Comparison of ENCODE assay signal across 7 cellular contexts in the genomic region with DNA sequence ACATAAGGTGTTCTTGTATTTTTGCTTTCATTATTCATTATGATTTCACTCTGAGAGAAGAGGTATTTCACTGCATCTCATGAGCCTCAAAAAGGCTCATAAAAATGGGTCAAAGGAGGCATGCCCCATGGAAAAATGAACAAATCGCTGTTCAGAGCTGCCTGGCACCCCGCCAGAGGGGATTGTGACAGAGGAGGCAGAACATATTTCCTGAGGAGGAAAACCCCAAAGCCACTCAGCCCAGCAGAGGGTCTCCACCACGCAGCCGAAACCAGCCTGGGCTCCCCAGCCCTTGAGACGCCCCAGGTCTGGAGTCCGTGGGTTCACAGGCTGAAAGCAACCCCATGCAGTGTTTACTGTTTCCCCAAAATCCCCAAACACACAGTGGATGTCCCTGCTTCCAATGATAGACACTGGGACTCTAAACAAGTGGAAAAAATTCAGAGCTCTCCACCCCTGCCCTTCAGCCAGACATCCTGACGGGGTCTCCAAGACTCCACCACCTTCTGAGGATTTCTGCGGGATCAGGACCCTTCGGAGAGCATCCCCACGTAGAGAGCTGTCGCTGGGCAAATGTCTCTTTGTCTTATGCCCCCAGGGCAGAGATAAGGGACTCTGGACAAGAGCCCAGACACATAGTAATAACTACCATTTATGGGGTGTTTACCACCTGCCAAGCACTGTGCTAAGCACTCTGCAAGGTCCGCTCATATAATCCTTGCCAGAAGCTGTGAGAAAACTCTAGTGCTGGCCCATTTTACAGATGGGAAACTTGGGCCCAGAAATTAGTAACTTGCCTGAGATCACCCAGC.
"Had no signal": no experiment of that assay in that cellular context is flagged by ENCODE, and none has a peak within 500 bp of the region (broad histone marks: within the 10 kb centered on the region; RNA-seq: fewer than 3 reads in every experiment).

No MANE protein-coding gene starts in this region.

- H3K27ac Mint-ChIP-seq: activated CD8-positive, alpha-beta T cell treated with anti-CD3 and anti-CD28 coated beads, Interleukin-2, amount 10 ng/mL, durations not matched to agents 7 days and 5 days; nephron progenitor cell had no signal

- H3K4me1 Mint-ChIP-seq: nephron progenitor cell had no signal

- H3K27ac ChIP-seq: foreskin keratinocyte had no signal

- H3K4me1 ChIP-seq: foreskin keratinocyte had no signal

- H3K4me3 Mint-ChIP-seq: activated CD8-positive, alpha-beta T cell treated with anti-CD3 and anti-CD28 coated beads, Interleukin-2, amount 10 ng/mL, durations not matched to agents 7 days and 5 days; nephron progenitor cell had no signal

- DNase-seq: activated CD4-positive, alpha-beta T cell treated with anti-CD3 and anti-CD28 coated beads for 48 hours; activated CD8-positive, alpha-beta T cell treated with anti-CD3 and anti-CD28 coated beads, Interleukin-2, amount 10 ng/mL, durations not matched to agents 7 days and 5 days; activated naive CD4-positive, alpha-beta T cell treated with Interleukin-2 at 50 U/mL for 16 hours; foreskin keratinocyte; mammary epithelial cell; nephron progenitor cell; stimulated activated CD4-positive, alpha-beta T cell treated with anti-CD3 and anti-CD28 coated beads, Interleukin-4, amount 100 ng/mL, for 24 hours had no signal
